ENCODE assay signal across 1 cellular context in the genomic region with DNA sequence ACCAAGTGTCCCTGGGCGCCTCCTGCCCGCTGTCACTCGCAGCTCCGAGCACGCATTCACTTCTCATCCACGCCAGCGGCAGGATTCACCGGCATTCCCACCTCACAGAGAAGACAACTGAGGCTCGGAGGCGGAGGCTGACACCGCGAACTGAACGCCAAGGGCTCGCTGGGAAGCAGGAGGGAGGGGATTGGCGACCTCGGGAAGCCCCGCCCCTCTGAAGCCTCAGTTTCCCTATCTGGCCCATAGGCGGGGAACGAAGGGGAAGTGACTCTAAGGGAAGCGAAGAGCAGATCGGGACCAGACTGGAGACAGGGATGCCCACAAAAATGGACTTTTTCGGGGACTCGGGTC.
TF ChIP-seq lines count a peak whose summit lies in the region.

No MANE protein-coding gene starts in this region.

TF ChIP-seq in K562, 482 proteins besides CTCF, POLR2A, EP300 and RAD21 (continued from another document):
- TF ChIP-seq, protein P1, sequence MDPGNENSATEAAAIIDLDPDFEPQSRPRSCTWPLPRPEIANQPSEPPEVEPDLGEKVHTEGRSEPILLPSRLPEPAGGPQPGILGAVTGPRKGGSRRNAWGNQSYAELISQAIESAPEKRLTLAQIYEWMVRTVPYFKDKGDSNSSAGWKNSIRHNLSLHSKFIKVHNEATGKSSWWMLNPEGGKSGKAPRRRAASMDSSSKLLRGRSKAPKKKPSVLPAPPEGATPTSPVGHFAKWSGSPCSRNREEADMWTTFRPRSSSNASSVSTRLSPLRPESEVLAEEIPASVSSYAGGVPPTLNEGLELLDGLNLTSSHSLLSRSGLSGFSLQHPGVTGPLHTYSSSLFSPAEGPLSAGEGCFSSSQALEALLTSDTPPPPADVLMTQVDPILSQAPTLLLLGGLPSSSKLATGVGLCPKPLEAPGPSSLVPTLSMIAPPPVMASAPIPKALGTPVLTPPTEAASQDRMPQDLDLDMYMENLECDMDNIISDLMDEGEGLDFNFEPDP (CRISPR knock-in tag; IDR thresholded peaks at IDR 0.05), result 0 out of 2 replicates have a peak, but pooled peaks have one; percentile 56
- TF ChIP-seq RCOR1 (IDR thresholded peaks at IDR 0.05; ENCODE audit: borderline replicate concordance in 1 of 2, low read depth in 2 of 2, low read length in 2 of 2), result no peak
- TF ChIP-seq ZNF347 (CRISPR knock-in tag; IDR thresholded peaks at IDR 0.05; ENCODE audit: low read depth), result no peak
- TF ChIP-seq, protein P2, sequence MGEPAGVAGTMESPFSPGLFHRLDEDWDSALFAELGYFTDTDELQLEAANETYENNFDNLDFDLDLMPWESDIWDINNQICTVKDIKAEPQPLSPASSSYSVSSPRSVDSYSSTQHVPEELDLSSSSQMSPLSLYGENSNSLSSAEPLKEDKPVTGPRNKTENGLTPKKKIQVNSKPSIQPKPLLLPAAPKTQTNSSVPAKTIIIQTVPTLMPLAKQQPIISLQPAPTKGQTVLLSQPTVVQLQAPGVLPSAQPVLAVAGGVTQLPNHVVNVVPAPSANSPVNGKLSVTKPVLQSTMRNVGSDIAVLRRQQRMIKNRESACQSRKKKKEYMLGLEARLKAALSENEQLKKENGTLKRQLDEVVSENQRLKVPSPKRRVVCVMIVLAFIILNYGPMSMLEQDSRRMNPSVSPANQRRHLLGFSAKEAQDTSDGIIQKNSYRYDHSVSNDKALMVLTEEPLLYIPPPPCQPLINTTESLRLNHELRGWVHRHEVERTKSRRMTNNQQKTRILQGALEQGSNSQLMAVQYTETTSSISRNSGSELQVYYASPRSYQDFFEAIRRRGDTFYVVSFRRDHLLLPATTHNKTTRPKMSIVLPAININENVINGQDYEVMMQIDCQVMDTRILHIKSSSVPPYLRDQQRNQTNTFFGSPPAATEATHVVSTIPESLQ (CRISPR knock-in tag; IDR thresholded peaks at IDR 0.05), result peak; percentile 88
- TF ChIP-seq ZNF57 (CRISPR knock-in tag; IDR thresholded peaks at IDR 0.05), result no peak
- 0 out of 2 replicates have a peak, but pooled peaks have one; percentile 57 for TF ChIP-seq CBFB (CRISPR knock-in tag; IDR thresholded peaks at IDR 0.05)
- TF ChIP-seq SOX6 (IDR thresholded peaks at IDR 0.05), result 0 out of 2 replicates have a peak, but pooled peaks have one; percentile 12
- TF ChIP-seq DPF2 (IDR thresholded peaks at IDR 0.05), result 0 out of 2 replicates have a peak, but pooled peaks have one; percentile 29
- TF ChIP-seq ZNF75A (CRISPR knock-in tag; IDR thresholded peaks at IDR 0.05), result 0 out of 2 replicates have a peak, but pooled peaks have one; percentile 13
- TF ChIP-seq ZNF41 (CRISPR knock-in tag; conservative IDR thresholded peaks at IDR 0.05), result 0 out of 2 replicates have a peak, but pooled peaks have one; percentile 35
- TF ChIP-seq CHD1 (IDR thresholded peaks at IDR 0.05; ENCODE audit: low read length), result peak; percentile 76
- 0 out of 2 replicates have a peak, but pooled peaks have one; percentile 64 for TF ChIP-seq NFRKB (IDR thresholded peaks at IDR 0.05; ENCODE audit: low read depth)
- TF ChIP-seq HDAC1 (IDR thresholded peaks at IDR 0.05), result peak in 1 of 2 experiments; percentile 94; a peak in 1 of 4 replicates
- TF ChIP-seq, protein P3, sequence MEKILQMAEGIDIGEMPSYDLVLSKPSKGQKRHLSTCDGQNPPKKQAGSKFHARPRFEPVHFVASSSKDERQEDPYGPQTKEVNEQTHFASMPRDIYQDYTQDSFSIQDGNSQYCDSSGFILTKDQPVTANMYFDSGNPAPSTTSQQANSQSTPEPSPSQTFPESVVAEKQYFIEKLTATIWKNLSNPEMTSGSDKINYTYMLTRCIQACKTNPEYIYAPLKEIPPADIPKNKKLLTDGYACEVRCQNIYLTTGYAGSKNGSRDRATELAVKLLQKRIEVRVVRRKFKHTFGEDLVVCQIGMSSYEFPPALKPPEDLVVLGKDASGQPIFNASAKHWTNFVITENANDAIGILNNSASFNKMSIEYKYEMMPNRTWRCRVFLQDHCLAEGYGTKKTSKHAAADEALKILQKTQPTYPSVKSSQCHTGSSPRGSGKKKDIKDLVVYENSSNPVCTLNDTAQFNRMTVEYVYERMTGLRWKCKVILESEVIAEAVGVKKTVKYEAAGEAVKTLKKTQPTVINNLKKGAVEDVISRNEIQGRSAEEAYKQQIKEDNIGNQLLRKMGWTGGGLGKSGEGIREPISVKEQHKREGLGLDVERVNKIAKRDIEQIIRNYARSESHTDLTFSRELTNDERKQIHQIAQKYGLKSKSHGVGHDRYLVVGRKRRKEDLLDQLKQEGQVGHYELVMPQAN (IDR thresholded peaks at IDR 0.05; ENCODE audit: borderline replicate concordance), result peak; percentile 87; the same call in 1 of the 2 replicates
- no peak for TF ChIP-seq CCNT2 (IDR thresholded peaks at IDR 0.05; ENCODE audit: borderline replicate concordance, extremely low read depth, insufficient read length, low read depth, low read length)
- peak; percentile 79; the same call in 1 of the 2 replicates for TF ChIP-seq TARDBP (IDR thresholded peaks at IDR 0.05)
- TF ChIP-seq, protein P4, sequence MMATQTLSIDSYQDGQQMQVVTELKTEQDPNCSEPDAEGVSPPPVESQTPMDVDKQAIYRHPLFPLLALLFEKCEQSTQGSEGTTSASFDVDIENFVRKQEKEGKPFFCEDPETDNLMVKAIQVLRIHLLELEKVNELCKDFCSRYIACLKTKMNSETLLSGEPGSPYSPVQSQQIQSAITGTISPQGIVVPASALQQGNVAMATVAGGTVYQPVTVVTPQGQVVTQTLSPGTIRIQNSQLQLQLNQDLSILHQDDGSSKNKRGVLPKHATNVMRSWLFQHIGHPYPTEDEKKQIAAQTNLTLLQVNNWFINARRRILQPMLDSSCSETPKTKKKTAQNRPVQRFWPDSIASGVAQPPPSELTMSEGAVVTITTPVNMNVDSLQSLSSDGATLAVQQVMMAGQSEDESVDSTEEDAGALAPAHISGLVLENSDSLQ (IDR thresholded peaks at IDR 0.05), result peak; percentile 40; the same call in 1 of the 2 replicates
- TF ChIP-seq NR1H2 (CRISPR knock-in tag; IDR thresholded peaks at IDR 0.05), result peak; percentile 77; the same call in 1 of the 2 replicates
- TF ChIP-seq HIVEP1 (CRISPR knock-in tag; IDR thresholded peaks at IDR 0.05), result 0 out of 2 replicates have a peak, but pooled peaks have one; percentile 27
- peak in 1 of 2 experiments; percentile 64; a peak in 1 of 4 replicates for TF ChIP-seq SIN3A (IDR thresholded peaks at IDR 0.05; ENCODE audit: borderline replicate concordance in 2 of 2, control insufficient read depth in 1 of 2, low read depth in 2 of 2, low read length in 2 of 2)
- 0 out of 2 replicates have a peak, but pooled peaks have one; percentile 40 for TF ChIP-seq SMARCA5 (IDR thresholded peaks at IDR 0.05)
- 0 out of 2 replicates have a peak, but pooled peaks have one; percentile 21 for TF ChIP-seq ERF (CRISPR knock-in tag; IDR thresholded peaks at IDR 0.05)
- TF ChIP-seq, protein P5, sequence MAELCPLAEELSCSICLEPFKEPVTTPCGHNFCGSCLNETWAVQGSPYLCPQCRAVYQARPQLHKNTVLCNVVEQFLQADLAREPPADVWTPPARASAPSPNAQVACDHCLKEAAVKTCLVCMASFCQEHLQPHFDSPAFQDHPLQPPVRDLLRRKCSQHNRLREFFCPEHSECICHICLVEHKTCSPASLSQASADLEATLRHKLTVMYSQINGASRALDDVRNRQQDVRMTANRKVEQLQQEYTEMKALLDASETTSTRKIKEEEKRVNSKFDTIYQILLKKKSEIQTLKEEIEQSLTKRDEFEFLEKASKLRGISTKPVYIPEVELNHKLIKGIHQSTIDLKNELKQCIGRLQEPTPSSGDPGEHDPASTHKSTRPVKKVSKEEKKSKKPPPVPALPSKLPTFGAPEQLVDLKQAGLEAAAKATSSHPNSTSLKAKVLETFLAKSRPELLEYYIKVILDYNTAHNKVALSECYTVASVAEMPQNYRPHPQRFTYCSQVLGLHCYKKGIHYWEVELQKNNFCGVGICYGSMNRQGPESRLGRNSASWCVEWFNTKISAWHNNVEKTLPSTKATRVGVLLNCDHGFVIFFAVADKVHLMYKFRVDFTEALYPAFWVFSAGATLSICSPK (IDR thresholded peaks at IDR 0.05; ENCODE audit: borderline replicate concordance), result 0 out of 2 replicates have a peak, but pooled peaks have one; percentile 39
- no peak for TF ChIP-seq FOXM1 (IDR thresholded peaks at IDR 0.05; ENCODE audit: low read depth)
- 0 out of 2 replicates have a peak, but pooled peaks have one; percentile 77 for TF ChIP-seq FOXM1 (CRISPR knock-in tag; IDR thresholded peaks at IDR 0.05; ENCODE audit: low read depth)
